ENCODE assay signal across 8 cellular contexts in genomic region chr6:7108964-7109836, GRCh38. TPM values are rescaled to one million over a fixed set of nuclear protein-coding genes. Genes with fewer than 3 reads are reported as not detected.
DNase-seq lines count a peak whose midpoint lies in the region; ATAC-seq and TF ChIP-seq lines count a peak whose summit lies in the region.

No MANE protein-coding gene starts in this region.

- peak overlapping the region; percentile 95 for H3K27ac ChIP-seq in HL-60 (replicated peaks)
- peak overlapping the region; percentile 88 to 95 for H3K27ac ChIP-seq in ascending aorta
- H3K27ac ChIP-seq in right atrium auricular region, result peak overlapping the region; percentile 97 to 98

- intact Hi-C loops in ascending aorta (cut with DNase I), result loop anchor here (1.0 to 10.0 kb wide), 5 partner anchors 32 to 486 kb away; partner anchors contain the start of gene SNRNP48

- H3K9me3 ChIP-seq in ascending aorta (no peaks in the 10 kb centered on the region), right atrium auricular region (no peaks in the 10 kb centered on the region)

- peak; percentile 65 for ATAC-seq in SK-N-SH treated with all-trans-retinoic acid at 6 μM for 48 hours

- in situ Hi-C loops in Caki2 (cut with HindIII; ENCODE audit: low pct_unique_long_range_greater_than_20kb, low sequenced_read_pairs), result no loop called here

- H3K27me3 ChIP-seq in HL-60 (ENCODE audit: insufficient read depth, poor library complexity, severe bottlenecking) (no peaks in the 10 kb centered on the region), ascending aorta (no peaks in the 10 kb centered on the region), right atrium auricular region (no peaks in the 10 kb centered on the region)

- DNase-seq in Caki2 (ENCODE audit: low read depth), result peak; percentile 22
- DNase-seq in HL-60 (ENCODE audit: low read depth in 1 of 2, low spot score in 1 of 2), result peak in 1 of 2 experiments; percentile 74
- peak; percentile 19 to 81 for DNase-seq in ascending aorta (ENCODE audit: low spot score in 2 of 2)
- peak; percentile 85 for DNase-seq in right atrium auricular region (ENCODE audit: low spot score)
- no peak for DNase-seq in retinal pigment epithelial cell (ENCODE audit: low read depth)
- DNase-seq in superior temporal gyrus (ENCODE audit: extremely low spot score), result no peak
- no peak for DNase-seq in KG1 (lab: John Stamatoyannopoulos, UW)

- H3K4me3 ChIP-seq in HL-60 (replicated peaks; ENCODE audit: insufficient read depth, low read length) (peak overlapping the region; percentile 89), ascending aorta (peak overlapping the region; percentile 78 to 97), right atrium auricular region (peak overlapping the region; percentile 90 to 98), retinal pigment epithelial cell (ENCODE audit: low read length) (peak overlapping the region; percentile 94)

- TF ChIP-seq CTCF in HL-60 (IDR thresholded peaks at IDR 0.05; ENCODE audit: insufficient read depth, low read length) (no peak), ascending aorta (IDR thresholded peaks at IDR 0.05) (peak in 1 of 3 experiments; percentile 6), right atrium auricular region (IDR thresholded peaks at IDR 0.05) (peak in 1 of 2 donors; percentile 28), retinal pigment epithelial cell (conservative IDR thresholded peaks at IDR 0.05; ENCODE audit: low read depth, low read length) (no peak)

- peaks cover 0 to 7% of the 10 kb centered on the region in 2 donors for H3K4me1 ChIP-seq in ascending aorta
- peaks cover 0 to 56% of the 10 kb centered on the region in 2 donors for H3K4me1 ChIP-seq in right atrium auricular region

- H3K36me3 ChIP-seq in ascending aorta (no peaks in the 10 kb centered on the region), right atrium auricular region (no peaks in the 10 kb centered on the region)

TF ChIP-seq in SK-N-SH treated with all-trans-retinoic acid at 6 μM for 48 hours, 23 proteins besides CTCF, POLR2A, EP300 and RAD21:
- TF ChIP-seq OSR1 (CRISPR knock-in tag; IDR thresholded peaks at IDR 0.05) (no peak), BACH2 (CRISPR knock-in tag; IDR thresholded peaks at IDR 0.05; ENCODE audit: borderline replicate concordance) (no peak), ZC3H10 (CRISPR knock-in tag; IDR thresholded peaks at IDR 0.05) (no peak), ESRRG (CRISPR knock-in tag; IDR thresholded peaks at IDR 0.05) (no peak), PPARA (CRISPR knock-in tag; IDR thresholded peaks at IDR 0.05; ENCODE audit: borderline replicate concordance) (no peak), GLIS3 (CRISPR knock-in tag; IDR thresholded peaks at IDR 0.05) (no peak), TOX (CRISPR knock-in tag; IDR thresholded peaks at IDR 0.05; ENCODE audit: borderline replicate concordance) (no peak), SNAI2 (CRISPR knock-in tag; IDR thresholded peaks at IDR 0.05) (no peak), ZFP3 (CRISPR knock-in tag; IDR thresholded peaks at IDR 0.05) (no peak), ARNTL (CRISPR knock-in tag; IDR thresholded peaks at IDR 0.05; ENCODE audit: borderline replicate concordance, low read depth) (no peak), CSDC2 (CRISPR knock-in tag; IDR thresholded peaks at IDR 0.05) (no peak), ZNF565 (CRISPR knock-in tag; conservative IDR thresholded peaks at IDR 0.05; ENCODE audit: low read depth) (no peak), TCF4 (CRISPR knock-in tag; IDR thresholded peaks at IDR 0.05; ENCODE audit: borderline replicate concordance) (no peak), ZFP30 (CRISPR knock-in tag; IDR thresholded peaks at IDR 0.05) (no peak)

RNA-seq across cellular contexts. Expression of gene RREB1, which starts 1.4 kb away (rescaled TPM):
- 2.9 and 5.1 TPM in 2 replicates for total RNA-seq in Caki2 (2014; rRNA removed; shearing (Covaris generic); ENCODE audit: low replicate concordance)
- total RNA-seq in ascending aorta (48.9 TPM), right atrium auricular region (10 to 100 TPM; 25.5 to 30.3 TPM)

Comparison
In these comparisons a context has a peak if more than half of its experiments do, and no peak if none do; other contexts are left out.
1. DNase-seq: peak in Caki2 (single experiment), ascending aorta (2 of 2) and right atrium auricular region (single experiment); none in retinal pigment epithelial cell (single experiment), superior temporal gyrus (single experiment) and KG1 (single experiment).
2. Peak in every context shown above with its lines, with median percentiles within 50 percentile points of each other: H3K27ac ChIP-seq and H3K4me3 ChIP-seq.